ENCODE assay signal across 8 cellular contexts in the genomic region with DNA sequence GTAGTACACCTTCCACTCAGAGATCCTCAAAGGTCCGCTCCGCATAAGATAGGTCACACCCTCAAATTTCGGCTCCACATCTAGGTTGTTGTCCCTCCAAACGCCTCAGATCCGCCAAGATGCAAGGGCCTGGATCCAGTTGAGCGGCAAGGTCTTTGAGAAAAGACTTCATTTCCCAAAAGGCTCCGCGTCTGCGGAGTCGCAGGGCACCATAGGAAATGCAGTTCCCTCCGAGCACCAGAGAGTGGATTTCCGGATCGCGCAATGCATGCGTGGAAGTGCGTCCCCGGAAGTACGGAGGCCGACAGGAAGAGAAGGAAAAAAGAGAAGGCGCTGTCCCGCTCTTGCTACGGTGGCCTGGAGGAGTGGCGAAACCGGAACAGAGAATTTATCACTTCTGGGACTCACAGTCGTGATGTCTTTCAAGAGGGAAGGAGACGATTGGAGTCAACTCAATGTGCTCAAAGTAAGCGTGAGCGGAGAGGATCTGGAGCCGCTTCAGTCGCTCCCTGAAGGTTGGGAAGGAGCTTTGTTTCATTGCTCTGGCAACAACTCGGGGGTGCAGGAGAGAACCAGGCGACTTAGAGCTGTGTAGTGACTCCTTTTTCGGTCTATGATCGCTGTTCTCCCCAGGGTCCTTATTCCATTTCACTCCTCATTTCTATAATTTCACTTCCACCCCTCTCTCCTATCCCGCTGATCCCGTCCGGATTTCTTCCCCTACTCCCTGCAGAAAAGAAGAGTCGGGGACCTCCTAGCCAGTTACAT. TPM values are rescaled to one million over a fixed set of nuclear protein-coding genes. Genes with fewer than 3 reads are reported as not detected.
A peak's percentile ranks its signal among the peaks of the same experiment; 100 is the strongest.
DNase-seq lines count a peak whose midpoint lies in the region; ATAC-seq and TF ChIP-seq lines count a peak whose summit lies in the region.

A gene with protein sequence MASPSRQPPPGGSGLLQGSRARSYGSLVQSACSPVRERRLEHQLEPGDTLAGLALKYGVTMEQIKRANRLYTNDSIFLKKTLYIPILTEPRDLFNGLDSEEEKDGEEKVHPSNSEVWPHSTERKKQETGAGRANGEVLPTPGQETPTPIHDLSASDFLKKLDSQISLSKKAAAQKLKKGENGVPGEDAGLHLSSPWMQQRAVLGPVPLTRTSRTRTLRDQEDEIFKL (minus strand): TSS at position 165 of the 768 bp plus-strand sequence. CDS start 644 bp downstream, outside the sequence.
A gene with protein sequence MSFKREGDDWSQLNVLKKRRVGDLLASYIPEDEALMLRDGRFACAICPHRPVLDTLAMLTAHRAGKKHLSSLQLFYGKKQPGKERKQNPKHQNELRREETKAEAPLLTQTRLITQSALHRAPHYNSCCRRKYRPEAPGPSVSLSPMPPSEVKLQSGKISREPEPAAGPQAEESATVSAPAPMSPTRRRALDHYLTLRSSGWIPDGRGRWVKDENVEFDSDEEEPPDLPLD (plus strand): TSS at position 407 of the 768 bp plus-strand sequence. CDS start 9 bp downstream, at position 416.

- no peaks in the 10 kb centered on the region for H3K27me3 ChIP-seq in naive thymus-derived CD4-positive, alpha-beta T cell (ENCODE audit: control insufficient read depth in 2 of 2, insufficient read depth in 2 of 2, low read length in 2 of 2)

- no peaks in the 10 kb centered on the region for H3K27me3 Mint-ChIP-seq in activated T-helper 2 cell treated with anti-CD3 and anti-CD28 coated beads, Interferon-gamma antibody, Interleukin-2, Interleukin-4, amounts not matched to agents 10 μg/mL and 5 μg/mL and 100 μg/mL, durations not matched to agents 14 hours and 24 hours and 36 hours (ENCODE audit: low read depth)
- peaks cover 0 to 3% (median 0%) of the 10 kb centered on the region in 5 donors for H3K27me3 Mint-ChIP-seq in naive thymus-derived CD4-positive, alpha-beta T cell
- no peaks in the 10 kb centered on the region for H3K27me3 Mint-ChIP-seq in stimulated activated memory B cell treated with anti-CD40 and anti-IgM and Interleukin-4, amounts not matched to agents 10 μg/mL and 1 μg/mL and 100 μg/mL, for 72 hours

- H3K36me3 ChIP-seq in naive thymus-derived CD4-positive, alpha-beta T cell (ENCODE audit: control insufficient read depth in 2 of 3, insufficient read depth in 3 of 3, low read length in 3 of 3) = peaks cover 0 to 37% (median 0%) of the 10 kb centered on the region in 3 experiments

- no peaks in the 10 kb centered on the region for H3K9me3 ChIP-seq in naive thymus-derived CD4-positive, alpha-beta T cell (ENCODE audit: control insufficient read depth in 2 of 3, low read length in 3 of 3)

- no peak for TF ChIP-seq CTCF in LNCaP clone FGC (IDR thresholded peaks at IDR 0.05; ENCODE audit: control insufficient read depth, extremely low read depth, insufficient read depth)
- no peak for TF ChIP-seq CTCF in fibroblast of mammary gland (conservative IDR thresholded peaks at IDR 0.05; ENCODE audit: control insufficient read depth, insufficient read depth, low read depth, low read length)

- ATAC-seq in naive thymus-derived CD4-positive, alpha-beta T cell = peak; percentile 98
- peak; percentile 97 for ATAC-seq in stimulated activated memory B cell treated with anti-CD40 and anti-IgM and Interleukin-4, amounts not matched to agents 10 μg/mL and 1 μg/mL and 100 μg/mL, for 72 hours

- peak within 1 kb of the TSS; percentile 81 for H3K4me3 ChIP-seq in LNCaP clone FGC (ENCODE audit: low read depth, low read length)
- H3K4me3 ChIP-seq in fibroblast of mammary gland (ENCODE audit: control insufficient read depth, low read depth, low read length) = peak within 1 kb of the TSS; percentile 99
- peak within 1 kb of the TSS; percentile 97 for H3K4me3 ChIP-seq in naive thymus-derived CD4-positive, alpha-beta T cell (ENCODE audit: low read length)

- peak within 1 kb of the TSS; percentile 91 for H3K4me3 Mint-ChIP-seq in activated T-helper 2 cell treated with anti-CD3 and anti-CD28 coated beads, Interferon-gamma antibody, Interleukin-2, Interleukin-4, amounts not matched to agents 10 μg/mL and 5 μg/mL and 100 μg/mL, durations not matched to agents 14 hours and 24 hours and 36 hours (ENCODE audit: low read depth)
- H3K4me3 Mint-ChIP-seq in naive thymus-derived CD4-positive, alpha-beta T cell = peak within 1 kb of the TSS; percentile 87 to 99 (median 95)
- H3K4me3 Mint-ChIP-seq in stimulated activated memory B cell treated with anti-CD40 and anti-IgM and Interleukin-4, amounts not matched to agents 10 μg/mL and 1 μg/mL and 100 μg/mL, for 72 hours = peak within 1 kb of the TSS; percentile 73

- H3K9me3 Mint-ChIP-seq in activated T-helper 2 cell treated with anti-CD3 and anti-CD28 coated beads, Interferon-gamma antibody, Interleukin-2, Interleukin-4, amounts not matched to agents 10 μg/mL and 5 μg/mL and 100 μg/mL, durations not matched to agents 14 hours and 24 hours and 36 hours = no peaks in the 10 kb centered on the region
- H3K9me3 Mint-ChIP-seq in naive thymus-derived CD4-positive, alpha-beta T cell = peaks cover 0 to 7% (median 0%) of the 10 kb centered on the region in 11 donors
- H3K9me3 Mint-ChIP-seq in stimulated activated memory B cell treated with anti-CD40 and anti-IgM and Interleukin-4, amounts not matched to agents 10 μg/mL and 1 μg/mL and 100 μg/mL, for 72 hours = no peaks in the 10 kb centered on the region

- CTCF ChIA-PET in naive thymus-derived CD4-positive, alpha-beta T cell (lab: Charles Lee) = interaction anchor here (1.2 to 2.9 kb wide), 2 partner anchors 10 to 66 kb away, joined by 5 to 16 read pairs; a partner anchor contains a TSS

- H3K27ac ChIP-seq in naive thymus-derived CD4-positive, alpha-beta T cell (ENCODE audit: low read depth, low read length) = peak within 1 kb of the TSS; percentile 71

- H3K4me1 Mint-ChIP-seq in activated T-helper 2 cell treated with anti-CD3 and anti-CD28 coated beads, Interferon-gamma antibody, Interleukin-2, Interleukin-4, amounts not matched to agents 10 μg/mL and 5 μg/mL and 100 μg/mL, durations not matched to agents 14 hours and 24 hours and 36 hours (ENCODE audit: low read depth) = peaks cover 36% of the 10 kb centered on the region
- H3K4me1 Mint-ChIP-seq in naive thymus-derived CD4-positive, alpha-beta T cell = peaks cover 30 to 70% (median 52%) of the 10 kb centered on the region in 7 donors
- H3K4me1 Mint-ChIP-seq in stimulated activated memory B cell treated with anti-CD40 and anti-IgM and Interleukin-4, amounts not matched to agents 10 μg/mL and 1 μg/mL and 100 μg/mL, for 72 hours = peaks cover 34% of the 10 kb centered on the region

- peak within 1 kb of the TSS; percentile 91 for H3K27ac Mint-ChIP-seq in activated T-helper 2 cell treated with anti-CD3 and anti-CD28 coated beads, Interferon-gamma antibody, Interleukin-2, Interleukin-4, amounts not matched to agents 10 μg/mL and 5 μg/mL and 100 μg/mL, durations not matched to agents 14 hours and 24 hours and 36 hours
- H3K27ac Mint-ChIP-seq in naive thymus-derived CD4-positive, alpha-beta T cell = peak within 1 kb of the TSS; percentile 90 to 99 (median 97)
- peak within 1 kb of the TSS; percentile 79 for H3K27ac Mint-ChIP-seq in stimulated activated memory B cell treated with anti-CD40 and anti-IgM and Interleukin-4, amounts not matched to agents 10 μg/mL and 1 μg/mL and 100 μg/mL, for 72 hours

- POLR2A ChIA-PET in naive thymus-derived CD4-positive, alpha-beta T cell (lab: Charles Lee) = interaction anchor here (0.6 to 7.8 kb wide), 10 partner anchors 8 to 446 kb away, joined by 3 to 73 read pairs (median 4); a partner anchor contains a TSS

- H3K36me3 Mint-ChIP-seq in activated T-helper 2 cell treated with anti-CD3 and anti-CD28 coated beads, Interferon-gamma antibody, Interleukin-2, Interleukin-4, amounts not matched to agents 10 μg/mL and 5 μg/mL and 100 μg/mL, durations not matched to agents 14 hours and 24 hours and 36 hours (ENCODE audit: low read depth) = peaks cover 67% of the 10 kb centered on the region
- H3K36me3 Mint-ChIP-seq in naive thymus-derived CD4-positive, alpha-beta T cell = peaks cover 0 to 39% (median 28%) of the 10 kb centered on the region in 5 donors
- peaks cover 1% of the 10 kb centered on the region for H3K36me3 Mint-ChIP-seq in stimulated activated memory B cell treated with anti-CD40 and anti-IgM and Interleukin-4, amounts not matched to agents 10 μg/mL and 1 μg/mL and 100 μg/mL, for 72 hours

- peaks cover 18 to 19% of the 10 kb centered on the region in 2 donors for H3K4me1 ChIP-seq in naive thymus-derived CD4-positive, alpha-beta T cell (ENCODE audit: control insufficient read depth in 2 of 2, insufficient read depth in 2 of 2, low read length in 2 of 2)

- intact Hi-C loops in activated T-helper 2 cell treated with anti-CD3 and anti-CD28 coated beads, Interferon-gamma antibody, Interleukin-2, Interleukin-4, amounts not matched to agents 10 μg/mL and 5 μg/mL and 100 μg/mL, durations not matched to agents 14 hours and 24 hours and 36 hours (cut with micrococcal nuclease) = loop anchor here (1.0 to 2.0 kb wide), 3 partner anchors 9 to 33 kb away; a partner anchor contains a TSS
- intact Hi-C loops in naive thymus-derived CD4-positive, alpha-beta T cell (cut with micrococcal nuclease) = loop anchor here (1.0 to 5.0 kb wide), 14 partner anchors 9 to 537 kb away; a partner anchor contains a TSS

- DNase-seq in EH (ENCODE audit: low read depth) (peak; percentile 99), GOT3 (lab: John Stamatoyannopoulos, UW) (peak; percentile 85), LNCaP clone FGC (ENCODE audit: low read depth) (peak; percentile 98), RPMI8226 (peak; percentile 100), fibroblast of mammary gland (ENCODE audit: low read depth) (peak; percentile 99)
- peak; percentile 97 for DNase-seq in activated T-helper 2 cell treated with anti-CD3 and anti-CD28 coated beads, Interferon-gamma antibody, Interleukin-2, Interleukin-4, amounts not matched to agents 10 μg/mL and 5 μg/mL and 100 μg/mL, durations not matched to agents 14 hours and 24 hours and 36 hours (ENCODE audit: low spot score)
- peak; percentile 78 to 98 (median 97) for DNase-seq in naive thymus-derived CD4-positive, alpha-beta T cell

RNA-seq across cellular contexts. Expression of the first gene that starts in this region (rescaled TPM):
- total RNA-seq in activated T-helper 2 cell treated with anti-CD3 and anti-CD28 coated beads, Interferon-gamma antibody, Interleukin-2, Interleukin-4, amounts not matched to agents 10 μg/mL and 5 μg/mL and 100 μg/mL, durations not matched to agents 14 hours and 24 hours and 36 hours = 3.6 and 4.9 TPM in 2 replicates
- total RNA-seq in naive thymus-derived CD4-positive, alpha-beta T cell = 1 to 10 TPM; 1.4 to 3.3 (median 2.3) TPM
- under 1 TPM; 0.35 to 0.48 TPM for polyA plus RNA-seq in naive thymus-derived CD4-positive, alpha-beta T cell

RNA-seq across cellular contexts. Expression of the second gene that starts in this region (rescaled TPM):
- 82.4 and 89.1 TPM in 2 replicates for total RNA-seq in activated T-helper 2 cell treated with anti-CD3 and anti-CD28 coated beads, Interferon-gamma antibody, Interleukin-2, Interleukin-4, amounts not matched to agents 10 μg/mL and 5 μg/mL and 100 μg/mL, durations not matched to agents 14 hours and 24 hours and 36 hours
- 10 to 100 TPM; 37.1 to 73.1 (median 57.1) TPM for total RNA-seq in naive thymus-derived CD4-positive, alpha-beta T cell
- 10 to 100 TPM; 68.1 to 72.3 TPM for polyA plus RNA-seq in naive thymus-derived CD4-positive, alpha-beta T cell

Comparison
In these comparisons a context has a peak if more than half of its experiments do, and no peak if none do; other contexts are left out.
1. Peak in every context shown above with its lines: DNase-seq, ATAC-seq, H3K4me3 ChIP-seq and H3K27ac ChIP-seq.